Comparison of ENCODE assay signal across 2 cellular contexts in genomic region chr17:77803726-77804125, GRCh38.
TF ChIP-seq lines count a peak whose summit lies in the region.

No MANE protein-coding gene starts in this region.

TF ChIP-seq in HEK293, 187 proteins besides CTCF, POLR2A, EP300 and RAD21:
- TF ChIP-seq MEIS1 (CRISPR knock-in tag; IDR thresholded peaks at IDR 0.05; ENCODE audit: borderline replicate concordance) (no peak), ZSCAN4 (tag by site-specific recombination; IDR thresholded peaks at IDR 0.05) (peak; percentile 88)

TF ChIP-seq in GM12878, 131 proteins besides CTCF, POLR2A, EP300 and RAD21:
- TF ChIP-seq POU2F2 (IDR thresholded peaks at IDR 0.05; ENCODE audit: borderline replicate concordance, low read depth, low read length) (no peak), SIN3A (IDR thresholded peaks at IDR 0.05; ENCODE audit: low read depth, low read length) (no peak), BHLHE40 (IDR thresholded peaks at IDR 0.05; ENCODE audit: borderline replicate concordance in 1 of 2, low read depth in 2 of 2, low read length in 1 of 2) (0 out of 4 replicates have a peak, but pooled peaks of 1 of the 2 experiments have one; percentile 8), HDAC2 (IDR thresholded peaks at IDR 0.05) (no peak), BCL3 (IDR thresholded peaks at IDR 0.05; ENCODE audit: borderline replicate concordance, insufficient read depth, low read depth, low read length, poor library complexity, severe bottlenecking) (peak; percentile 97), PBX3 (IDR thresholded peaks at IDR 0.05; ENCODE audit: insufficient replicate concordance, low read depth, low read length) (peak; percentile 55), SKIL (IDR thresholded peaks at IDR 0.05; ENCODE audit: low read depth, poor library complexity, severe bottlenecking) (no peak), WRNIP1 (IDR thresholded peaks at IDR 0.05; ENCODE audit: borderline replicate concordance, low read depth, low read length) (no peak)
